Comparison of ENCODE assay signal across 21 cellular contexts in genomic region chr3:50295553-50296166, GRCh38. TPM values are rescaled to one million over a fixed set of nuclear protein-coding genes. Genes with fewer than 3 reads are reported as not detected.
"Had no signal": no experiment of that assay in that cellular context is flagged by ENCODE, and none has a peak within 500 bp of the region (broad histone marks: within the 10 kb centered on the region; RNA-seq: fewer than 3 reads in every experiment).

No MANE protein-coding gene starts in this region.

- H3K36me3 ChIP-seq: uterus had no signal

- H3K36me3 Mint-ChIP-seq: naive B cell had no signal

- H3K27ac Mint-ChIP-seq: activated T-cell treated with anti-CD3 and anti-CD28 coated beads, Interleukin-2, amount 50 U/mL, for 72 hours; effector memory CD8-positive, alpha-beta T cell had no signal

- H3K4me3 ChIP-seq: heart right ventricle, SK-N-MC, tibial artery, uterus had no signal

- H3K9me3 Mint-ChIP-seq: activated T-cell treated with anti-CD3 and anti-CD28 coated beads, Interleukin-2, amount 50 U/mL, for 72 hours; central memory CD8-positive, alpha-beta T cell; effector memory CD8-positive, alpha-beta T cell; naive B cell had no signal

- H3K9me3 ChIP-seq: heart right ventricle, tibial artery, uterus had no signal

- H3K4me3 Mint-ChIP-seq: activated T-cell treated with anti-CD3 and anti-CD28 coated beads, Interleukin-2, amount 50 U/mL, for 72 hours; central memory CD8-positive, alpha-beta T cell; effector memory CD8-positive, alpha-beta T cell; naive B cell had no signal

- H3K27ac ChIP-seq: epithelial cell of prostate, heart right ventricle, SK-N-MC, tibial artery, uterus had no signal

- H3K27me3 ChIP-seq: heart right ventricle, tibial artery, uterus had no signal

- H3K27me3 Mint-ChIP-seq: central memory CD8-positive, alpha-beta T cell; effector memory CD8-positive, alpha-beta T cell; naive B cell had no signal

- DNase-seq: activated CD4-positive, alpha-beta T cell treated with anti-CD3 and anti-CD28 coated beads for 1 hour; activated CD8-positive, alpha-beta memory T cell treated with anti-CD3 and anti-CD28 coated beads, Interleukin-2, amount 50 U/mL, for 48 hours; activated T-cell treated with anti-CD3 and anti-CD28 coated beads, Interleukin-2, amount 50 U/mL, for 72 hours; cortex of kidney; effector memory CD8-positive, alpha-beta T cell; heart right ventricle; naive B cell; posterior cingulate gyrus; retina; stimulated activated CD4-positive, alpha-beta T cell treated with anti-CD3 and anti-CD28 coated beads, Interleukin-2, amount 100 ng/mL, for 48 hours; stimulated activated naive CD4-positive, alpha-beta T cell; T1000; tibial artery; uterus had no signal

- ATAC-seq: activated T-cell treated with anti-CD3 and anti-CD28 coated beads, Interleukin-2, amount 50 U/mL, for 72 hours; effector memory CD8-positive, alpha-beta T cell; heart right ventricle; left lobe of liver had no signal

RNA-seq across cellular contexts. Expression of gene LSMEM2, which starts 16.8 kb away (rescaled TPM):
- total RNA-seq: left lobe of liver, lung microvascular endothelial cell, subcutaneous adipose tissue had no signal
- polyA plus RNA-seq: keratinocyte had no signal
